In genomic region chr1:26788836-26789611, GRCh38 we compare ENCODE assay signal across 8 cellular contexts. TPM values are rescaled to one million over a fixed set of nuclear protein-coding genes. Genes with fewer than 3 reads are reported as not detected.
A peak's percentile ranks its signal among the peaks of the same experiment; 100 is the strongest.
DNase-seq lines count a peak whose midpoint lies in the region; ATAC-seq and TF ChIP-seq lines count a peak whose summit lies in the region.

No MANE protein-coding gene starts in this region.

- in situ Hi-C loops in ACHN (cut with HindIII; ENCODE audit: low pct_ligation_motif_present, low pct_unique_long_range_greater_than_20kb, low sequenced_read_pairs) (no loop called here), astrocyte of the cerebellum (cut with HindIII; ENCODE audit: low sequenced_read_pairs) (loop anchor here (5.0 kb wide), 3 partner anchors 77 to 187 kb away; no protein-coding TSS in a partner anchor)

- peak overlapping the region; percentile 93 for H3K4me2 ChIP-seq in hepatocyte

- intact Hi-C loops in aorta (cut with DNase I): loop anchor here (1.0 to 2.0 kb wide), 3 partner anchors 96 to 187 kb away; no protein-coding TSS in a partner anchor

- no peaks in the 10 kb centered on the region for H3K27me3 ChIP-seq in hepatocyte
- no peaks in the 10 kb centered on the region for H3K27me3 ChIP-seq in aorta (ENCODE audit: control insufficient read depth in 1 of 2, insufficient read depth in 2 of 2, low read length in 1 of 2)

- H3K9me3 ChIP-seq in hepatocyte (ENCODE audit: low read depth): no peaks in the 10 kb centered on the region
- no peaks in the 10 kb centered on the region for H3K9me3 ChIP-seq in aorta (ENCODE audit: control insufficient read depth, low read length)

- H3K79me2 ChIP-seq in hepatocyte: peaks cover 8% of the 10 kb centered on the region

- peaks cover 25% of the 10 kb centered on the region for H3K4me1 ChIP-seq in hepatocyte (ENCODE audit: insufficient read depth)
- H3K4me1 ChIP-seq in aorta (ENCODE audit: control insufficient read depth in 1 of 2, insufficient read depth in 2 of 2, low read length in 2 of 2): peaks cover 0 to 2% of the 10 kb centered on the region in 2 donors

- peak overlapping the region; percentile 36 for H2AFZ ChIP-seq in hepatocyte

- ATAC-seq in aorta (ENCODE audit: low FRiP score): peak; percentile 85

- WGBS in hepatocyte (ENCODE audit: low lambda C conversion rate, missing lambda C conversion rate): 7% methylated on average over 19 of the region's 19 CpGs
- 0% methylated on average over 19 of the region's 19 CpGs for WGBS in aorta, 2 donors

- H3K9me2 ChIP-seq in hepatocyte (replicated peaks; ENCODE audit: insufficient read depth): no peaks in the 10 kb centered on the region

- peak overlapping the region; percentile 99 for H3K27ac ChIP-seq in hepatocyte
- peak overlapping the region; percentile 91 to 100 for H3K27ac ChIP-seq in aorta (ENCODE audit: low read depth in 1 of 2, low read length in 2 of 2)

- TF ChIP-seq CTCF in astrocyte of the cerebellum (IDR thresholded peaks at IDR 0.05; ENCODE audit: low read depth, low read length, missing control alignments): peak; percentile 96
- TF ChIP-seq CTCF in hepatocyte (IDR thresholded peaks at IDR 0.05; ENCODE audit: poor library complexity): peak; percentile 99

- H3K36me3 ChIP-seq in hepatocyte (replicated peaks; ENCODE audit: insufficient read depth, low read depth) (no peaks in the 10 kb centered on the region), aorta (ENCODE audit: control insufficient read depth in 1 of 2, insufficient read depth in 2 of 2, low read length in 1 of 2) (no peaks in the 10 kb centered on the region)

- H3K4me3 ChIP-seq in astrocyte of the cerebellum (ENCODE audit: low read depth, low read length): peak overlapping the region; percentile 62
- peak overlapping the region; percentile 41 for H3K4me3 ChIP-seq in hepatocyte
- H3K4me3 ChIP-seq in aorta (ENCODE audit: low read length in 2 of 2): peak overlapping the region; percentile 48 to 71

- H4K20me1 ChIP-seq in hepatocyte (ENCODE audit: insufficient read depth, poor library complexity, severe bottlenecking): no peaks in the 10 kb centered on the region

- DNase-seq in ACHN: peak; percentile 79
- peak; percentile 81 for DNase-seq in GM19238 (ENCODE audit: insufficient read length, low spot score)
- DNase-seq in NCI-H1694 treated with DMSO at 0.1 percent for 48 hours (lab: John Stamatoyannopoulos, UW): peak; percentile 73
- DNase-seq in T-helper 9 cell: peak; percentile 82
- peak; percentile 74 for DNase-seq in astrocyte of the cerebellum (ENCODE audit: low read depth)
- DNase-seq in hepatocyte (ENCODE audit: low spot score): peak; percentile 91
- DNase-seq in retina: peak; percentile 85
- peak; percentile 92 to 93 for DNase-seq in aorta

RNA-seq across cellular contexts. Expression of gene PIGV, which starts 1.3 kb away (rescaled TPM):
- total RNA-seq in hepatocyte: 22.0 and 35.5 TPM in 2 replicates
- polyA plus RNA-seq in hepatocyte: 19.1 and 21.2 TPM in 2 replicates
- 10 to 100 TPM in 1 of 2 donors, 1 to 10 TPM in 1; 6.8 to 10.3 TPM for total RNA-seq in aorta
- 10 to 100 TPM in 1 of 2 donors, 1 to 10 TPM in 1; 6.9 to 10.9 TPM for polyA plus RNA-seq in aorta

RNA-seq across cellular contexts. Expression of gene ZDHHC18, which starts 37.5 kb away (rescaled TPM):
- total RNA-seq in hepatocyte (14.9 and 21.7 TPM in 2 replicates), aorta (10 to 100 TPM; 18.0 to 21.4 TPM)
- polyA plus RNA-seq in hepatocyte (22.5 and 22.6 TPM in 2 replicates), aorta (1 to 10 TPM; 8.0 to 8.2 TPM)

Comparison
In these comparisons a context has a peak if more than half of its experiments do, and no peak if none do; other contexts are left out.
1. Peak in every context shown above with its lines: DNase-seq, ATAC-seq, H3K4me3 ChIP-seq and H3K27ac ChIP-seq.